In genomic region chr16:74413485-74413884, GRCh38 we compare ENCODE assay signal across 11 cellular contexts. TPM values are rescaled to one million over a fixed set of nuclear protein-coding genes. Genes with fewer than 3 reads are reported as not detected.
DNase-seq lines count a peak whose midpoint lies in the region; ATAC-seq and TF ChIP-seq lines count a peak whose summit lies in the region.
"Not testable (repeated sequence)": the region's sequence is repeated elsewhere in the genome, so short reads cannot be mapped to it uniquely, and the experiment has no call there.
"Had no signal": no experiment of that assay in that cellular context is flagged by ENCODE, and none has a peak within 500 bp of the region (broad histone marks: within the 10 kb centered on the region; RNA-seq: fewer than 3 reads in every experiment).

No MANE protein-coding gene starts in this region.

- not testable (repeated sequence) for H3K27ac ChIP-seq in endodermal cell (ENCODE audit: low read depth, low read length); lower lobe of right lung; spleen; aorta (ENCODE audit: low read depth in 1 of 2, low read length in 2 of 2)

- not testable (repeated sequence) for H3K9ac ChIP-seq in endodermal cell (ENCODE audit: extremely low read depth, low read length, poor library complexity, severe bottlenecking)

- not testable (repeated sequence) for TF ChIP-seq POLR2A in spleen (IDR thresholded peaks at IDR 0.05)

- not testable (repeated sequence) for H3K27me3 ChIP-seq in endodermal cell (ENCODE audit: control insufficient read depth, insufficient read depth, low read length, poor library complexity, severe bottlenecking); lower lobe of right lung (ENCODE audit: low read depth); spleen (replicated peaks in 1 of 7); aorta (ENCODE audit: control insufficient read depth in 1 of 2, insufficient read depth in 2 of 2, low read length in 1 of 2)

- not testable (repeated sequence) for H3K9me3 ChIP-seq in endodermal cell (ENCODE audit: control insufficient read depth, low read length); lower lobe of right lung; spleen; aorta (ENCODE audit: control insufficient read depth, low read length)

- not testable (repeated sequence) for H3K36me3 Mint-ChIP-seq in CD14-positive monocyte; endodermal cell (ENCODE audit: low read depth)

- not testable (repeated sequence) for H3K4me1 ChIP-seq in endodermal cell (ENCODE audit: control insufficient read depth, insufficient read depth, low read length); lower lobe of right lung; spleen; aorta (ENCODE audit: control insufficient read depth in 1 of 2, insufficient read depth in 2 of 2, low read length in 2 of 2)

- WGBS in endodermal cell (ENCODE audit: insufficient coverage in 1 of 2, insufficient read length in 1 of 2), 2 experiments = 89% methylated on average over 7 of the region's 9 CpGs; no CpG with 5 or more reads in 1 of the 2 experiments
- whole genome bisulfite sequencing in spleen, 5 donors = 84 to 98% (median 91%) methylated on average over 3 to 9 of the region's 9 CpGs
- whole genome bisulfite sequencing in aorta, 2 donors = 85 to 90% methylated on average over 8 to 9 of the region's 9 CpGs

- TF ChIP-seq CTCF in CD14-positive monocyte (IDR thresholded peaks at IDR 0.05); endodermal cell (conservative IDR thresholded peaks at IDR 0.05); lower lobe of right lung (IDR thresholded peaks at IDR 0.05); spleen (IDR thresholded peaks at IDR 0.05 in 8 of 11, conservative IDR thresholded peaks at IDR 0.05 in 3 of 11): not testable (repeated sequence)

- intact Hi-C loops in CD14-positive monocyte (cut with micrococcal nuclease); lower lobe of right lung (cut with DNase I); spleen (cut with DNase I; ENCODE audit: low total_unique reads); aorta (cut with DNase I): not testable (repeated sequence)

- peak; percentile 38 for DNase-seq in CD14-positive monocyte (ENCODE audit: low spot score)
- DNase-seq in activated T-cell treated with anti-CD3 and anti-CD28 coated beads, Interleukin-2, amount 50 U/mL, for 1 hour = peak; percentile 19
- peak; percentile 25 for DNase-seq in endodermal cell
- peak; percentile 31 for DNase-seq in left kidney (ENCODE audit: low read depth, low spot score)
- peak; percentile 13 for DNase-seq in lower lobe of right lung
- DNase-seq in spleen = peak; percentile 63
- peak; percentile 23 to 70 for DNase-seq in aorta

- not testable (repeated sequence) for H3K36me3 ChIP-seq in endodermal cell (ENCODE audit: control insufficient read depth, insufficient read depth, low read length); lower lobe of right lung; spleen; aorta (ENCODE audit: control insufficient read depth in 1 of 2, insufficient read depth in 2 of 2, low read length in 1 of 2)

- not testable (repeated sequence) for H3K4me3 ChIP-seq in endodermal cell (ENCODE audit: low read length); lower lobe of right lung; spleen; aorta (ENCODE audit: low read length in 2 of 2)

- H3K27me3 Mint-ChIP-seq in CD14-positive monocyte (ENCODE audit: low read depth in 3 of 3); endodermal cell (ENCODE audit: insufficient read depth): not testable (repeated sequence)

- H3K4me3 Mint-ChIP-seq in CD14-positive monocyte, endodermal cell: not testable (repeated sequence)

- H3K4me1 Mint-ChIP-seq in CD14-positive monocyte, endodermal cell: not testable (repeated sequence)

- not testable (repeated sequence) for H3K9me3 Mint-ChIP-seq in CD14-positive monocyte, endodermal cell

- not testable (repeated sequence) for ATAC-seq in lower lobe of right lung; aorta (ENCODE audit: low FRiP score)

- not testable (repeated sequence) for H3K27ac Mint-ChIP-seq in CD14-positive monocyte, endodermal cell

RNA-seq across cellular contexts. Expression of gene CLEC18B, which starts 7.8 kb away (rescaled TPM):
- polyA plus RNA-seq in CD14-positive monocyte = not detected
- total RNA-seq in endodermal cell = not detected
- polyA plus RNA-seq in endodermal cell (2013, experiment 1 of 2) = 65.1 TPM
- 73.1 TPM for polyA plus RNA-seq in endodermal cell (2013, experiment 2 of 2)
- total RNA-seq in lower lobe of right lung = 1.2 TPM
- total RNA-seq in spleen = 1 to 10 TPM in 2 of 7 donors, under 1 TPM in 2, not detected in 3; 0.83 to 2.1 (median 1.5) TPM
- polyA plus RNA-seq in spleen = 1 to 10 TPM in 2 of 3 donors, under 1 TPM in 1; 0.91 to 1.1 (median 1.1) TPM
- 1 to 10 TPM; 1.2 to 3.0 TPM for total RNA-seq in aorta
- polyA plus RNA-seq in aorta = 1 to 10 TPM in 1 of 2 donors, under 1 TPM in 1; 0.75 to 6.5 TPM
- total RNA-seq: H1 had no signal
- polyA plus RNA-seq: CD8-positive, alpha-beta memory T cell; GM23248 had no signal

RNA-seq across cellular contexts. Expression of gene NPIPB15, which starts 37.4 kb away (rescaled TPM):
- polyA plus RNA-seq in CD14-positive monocyte = not detected
- 1 to 10 TPM in 1 of 2 donors, under 1 TPM in 1; 0.89 to 7.2 TPM for total RNA-seq in endodermal cell
- polyA plus RNA-seq in endodermal cell (2013, experiment 1 of 2) = 7.3 TPM
- 7.4 TPM for polyA plus RNA-seq in endodermal cell (2013, experiment 2 of 2)
- total RNA-seq in lower lobe of right lung = not detected
- 1 to 10 TPM in 4 of 7 donors, under 1 TPM in 1, not detected in 2; 0.57 to 8.6 (median 6.7) TPM for total RNA-seq in spleen
- polyA plus RNA-seq in spleen = 10 to 100 TPM in 1 of 3 donors, 1 to 10 TPM in 2; 9.2 to 33.7 (median 9.4) TPM
- total RNA-seq in aorta = 1 to 10 TPM; 2.8 to 9.0 TPM
- 10 to 100 TPM in 1 of 2 donors, 1 to 10 TPM in 1; 3.1 to 77.5 TPM for polyA plus RNA-seq in aorta
- total RNA-seq: CD8-positive, alpha-beta memory T cell; H7 had no signal

Comparison
In these comparisons a context has a peak if more than half of its experiments do, and no peak if none do; other contexts are left out.
1. DNase-seq: peak in every context shown above with its lines; median percentile 63 in spleen; 46 in aorta; 38 in CD14-positive monocyte; 31 in left kidney; 25 in endodermal cell; 19 in activated T-cell treated with anti-CD3 and anti-CD28 coated beads, Interleukin-2, amount 50 U/mL, for 1 hour; 13 in lower lobe of right lung.